Comparison of ENCODE assay signal across 1 cellular context in genomic region chr6:35919827-35920751, GRCh38.
TF ChIP-seq lines count a peak whose summit lies in the region.

No MANE protein-coding gene starts in this region.

TF ChIP-seq in HCT116, 20 proteins besides CTCF, POLR2A, EP300 and RAD21 (continued from another document):
- TF ChIP-seq ZBTB33 (IDR thresholded peaks at IDR 0.05; ENCODE audit: extremely low read depth, insufficient replicate concordance, low read length) = no peak
